ENCODE assay signal across 1 cellular context in the genomic region with DNA sequence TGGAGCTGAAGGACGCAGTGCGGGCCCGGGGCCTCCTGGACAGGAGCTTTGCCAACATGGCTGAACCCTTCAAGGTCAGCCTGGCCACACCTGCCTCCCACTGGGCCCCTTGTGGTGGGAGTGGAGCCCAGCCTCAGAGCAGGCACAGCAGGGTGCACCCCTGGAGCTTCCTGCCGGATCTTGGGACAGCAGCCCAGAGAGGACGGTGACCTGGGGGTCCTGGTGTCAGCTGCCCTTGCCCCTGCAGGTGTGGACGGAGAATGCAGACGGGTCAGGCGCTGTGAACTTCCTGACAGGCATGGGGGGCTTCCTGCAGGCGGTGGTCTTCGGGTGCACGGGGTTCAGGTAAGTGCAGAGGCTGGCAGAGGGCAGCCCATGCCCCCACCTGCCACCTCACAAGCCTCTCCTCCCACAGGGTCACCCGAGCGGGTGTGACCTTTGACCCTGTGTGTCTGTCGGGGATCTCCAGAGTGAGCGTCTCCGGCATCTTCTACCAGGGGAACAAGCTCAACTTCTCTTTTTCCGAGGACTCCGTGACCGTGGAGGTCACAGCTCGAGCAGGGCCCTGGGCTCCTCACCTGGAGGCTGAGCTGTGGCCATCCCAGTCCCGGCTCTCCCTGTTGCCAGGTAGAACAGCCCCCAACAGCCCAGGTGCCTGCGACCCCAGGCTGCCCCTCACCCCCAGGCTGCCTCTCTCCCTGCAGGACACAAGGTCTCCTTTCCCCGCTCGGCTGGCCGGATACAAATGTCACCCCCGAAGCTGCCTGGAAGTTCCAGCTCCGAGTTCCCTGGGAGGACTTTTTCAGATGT.
TF ChIP-seq lines count a peak whose summit lies in the region.

No MANE protein-coding gene starts in this region.

TF ChIP-seq in GM12878, 131 proteins besides CTCF, POLR2A, EP300 and RAD21:
- TF ChIP-seq ZNF622 (IDR thresholded peaks at IDR 0.05): no peak
- no peak for TF ChIP-seq RCOR1 (conservative IDR thresholded peaks at IDR 0.05; ENCODE audit: low read depth, low read length)
- 0 out of 2 replicates have a peak, but pooled peaks have one; percentile 35 for TF ChIP-seq NR2C1 (IDR thresholded peaks at IDR 0.05)
- TF ChIP-seq MEF2B (IDR thresholded peaks at IDR 0.05; ENCODE audit: partially characterized antibody, poor library complexity, severe bottlenecking): no peak
- TF ChIP-seq, protein P1, sequence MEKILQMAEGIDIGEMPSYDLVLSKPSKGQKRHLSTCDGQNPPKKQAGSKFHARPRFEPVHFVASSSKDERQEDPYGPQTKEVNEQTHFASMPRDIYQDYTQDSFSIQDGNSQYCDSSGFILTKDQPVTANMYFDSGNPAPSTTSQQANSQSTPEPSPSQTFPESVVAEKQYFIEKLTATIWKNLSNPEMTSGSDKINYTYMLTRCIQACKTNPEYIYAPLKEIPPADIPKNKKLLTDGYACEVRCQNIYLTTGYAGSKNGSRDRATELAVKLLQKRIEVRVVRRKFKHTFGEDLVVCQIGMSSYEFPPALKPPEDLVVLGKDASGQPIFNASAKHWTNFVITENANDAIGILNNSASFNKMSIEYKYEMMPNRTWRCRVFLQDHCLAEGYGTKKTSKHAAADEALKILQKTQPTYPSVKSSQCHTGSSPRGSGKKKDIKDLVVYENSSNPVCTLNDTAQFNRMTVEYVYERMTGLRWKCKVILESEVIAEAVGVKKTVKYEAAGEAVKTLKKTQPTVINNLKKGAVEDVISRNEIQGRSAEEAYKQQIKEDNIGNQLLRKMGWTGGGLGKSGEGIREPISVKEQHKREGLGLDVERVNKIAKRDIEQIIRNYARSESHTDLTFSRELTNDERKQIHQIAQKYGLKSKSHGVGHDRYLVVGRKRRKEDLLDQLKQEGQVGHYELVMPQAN (conservative IDR thresholded peaks at IDR 0.05): no peak
- no peak for TF ChIP-seq BACH1 (IDR thresholded peaks at IDR 0.05; ENCODE audit: borderline replicate concordance)
- TF ChIP-seq USF2 (IDR thresholded peaks at IDR 0.05; ENCODE audit: borderline replicate concordance, low read depth, low read length): no peak
- no peak for TF ChIP-seq SIX5 (IDR thresholded peaks at IDR 0.05; ENCODE audit: low read depth, low read length, severe bottlenecking)
- no peak for TF ChIP-seq HCFC1 (IDR thresholded peaks at IDR 0.05; ENCODE audit: low read length)
- peak; percentile 85 for TF ChIP-seq NR2F1 (conservative IDR thresholded peaks at IDR 0.05)
- TF ChIP-seq MYB (IDR thresholded peaks at IDR 0.05; ENCODE audit: borderline replicate concordance, low read depth, low read length): no peak
